ENCODE assay signal across 12 cellular contexts in genomic region chr17:62792122-62792800, GRCh38. TPM values are rescaled to one million over a fixed set of nuclear protein-coding genes. Genes with fewer than 3 reads are reported as not detected.
DNase-seq lines count a peak whose midpoint lies in the region; ATAC-seq and TF ChIP-seq lines count a peak whose summit lies in the region.
"Had no signal": no experiment of that assay in that cellular context is flagged by ENCODE, and none has a peak within 500 bp of the region (broad histone marks: within the 10 kb centered on the region; RNA-seq: fewer than 3 reads in every experiment).

No MANE protein-coding gene starts in this region.

- no peaks in the 10 kb centered on the region for H3K36me3 ChIP-seq in BJ (ENCODE audit: control insufficient read depth, insufficient read depth, low read length)
- H3K36me3 ChIP-seq: colonic mucosa had no signal

- in situ Hi-C loops in astrocyte of the cerebellum (cut with HindIII; ENCODE audit: low sequenced_read_pairs): no loop called here

- H3K4me3 ChIP-seq in BJ (ENCODE audit: low read depth, low read length) (no peak overlapping the region), astrocyte of the cerebellum (ENCODE audit: low read depth, low read length) (no peak overlapping the region)
- H3K4me3 ChIP-seq: colonic mucosa had no signal

- DNase-seq in BJ (ENCODE audit: low read depth): peak; percentile 75
- peak; percentile 97 for DNase-seq in M059J (ENCODE audit: low read depth)
- peak; percentile 79 for DNase-seq in astrocyte of the cerebellum (ENCODE audit: low read depth)
- DNase-seq in kidney tubule cell (ENCODE audit: low spot score): peak; percentile 91
- no peak for DNase-seq in stimulated activated CD4-positive, alpha-beta T cell treated with anti-CD3 and anti-CD28 coated beads, Interleukin-4, amount 100 ng/mL, for 4 hours
- no peak for DNase-seq in dermis blood vessel endothelial cell
- DNase-seq: activated CD8-positive, alpha-beta memory T cell treated with anti-CD3 and anti-CD28 coated beads for 24 hours; colonic mucosa; DMS79; NCI-H1105 had no signal

- CTCF ChIA-PET in BJ (lab: Yijun Ruan, JAX): no interaction called here

- no peak for ATAC-seq in HG03135 (IDR thresholded peaks at IDR 0.05; ENCODE audit: unreplicated experiment)
- no peak for ATAC-seq in GM19023 (IDR thresholded peaks at IDR 0.05; ENCODE audit: unreplicated experiment)

- POLR2A ChIA-PET in BJ (lab: Charles Lee): interaction anchor here (0.5 kb wide), 1 partner anchor 52 kb away, joined by 12 read pairs; no protein-coding TSS in a partner anchor

- TF ChIP-seq CTCF in BJ (IDR thresholded peaks at IDR 0.05; ENCODE audit: insufficient read depth, low read depth, low read length): no peak
- no peak for TF ChIP-seq CTCF in astrocyte of the cerebellum (IDR thresholded peaks at IDR 0.05; ENCODE audit: low read depth, low read length, missing control alignments)

- H3K27me3 ChIP-seq in BJ (ENCODE audit: control insufficient read depth, insufficient read depth, low read length): no peaks in the 10 kb centered on the region
- H3K27me3 ChIP-seq: colonic mucosa had no signal

RNA-seq across cellular contexts. Expression of gene MARCHF10, which starts 15.9 kb away (rescaled TPM):
- 0.43 TPM in 2 replicates for polyA plus RNA-seq in BJ (2011; rRNA removed)
- polyA minus RNA-seq in BJ (2011; rRNA and poly(A)+ RNA removed): 0.41 and 0.90 TPM in 2 replicates
- total RNA-seq in M059J (2014; rRNA removed; shearing (Covaris generic)): 0.05 TPM in 1 of 2 replicates, not detected in the other
- total RNA-seq in dermis blood vessel endothelial cell: not detected in 2 replicates
- total RNA-seq: colonic mucosa had no signal

Comparison
In these comparisons a context has a peak if more than half of its experiments do, and no peak if none do; other contexts are left out.
1. DNase-seq: peak in BJ (single experiment), M059J (single experiment), astrocyte of the cerebellum (single experiment) and kidney tubule cell (single experiment); none in stimulated activated CD4-positive, alpha-beta T cell treated with anti-CD3 and anti-CD28 coated beads, Interleukin-4, amount 100 ng/mL, for 4 hours (0 of 2) and dermis blood vessel endothelial cell (single experiment).